In the genomic region with DNA sequence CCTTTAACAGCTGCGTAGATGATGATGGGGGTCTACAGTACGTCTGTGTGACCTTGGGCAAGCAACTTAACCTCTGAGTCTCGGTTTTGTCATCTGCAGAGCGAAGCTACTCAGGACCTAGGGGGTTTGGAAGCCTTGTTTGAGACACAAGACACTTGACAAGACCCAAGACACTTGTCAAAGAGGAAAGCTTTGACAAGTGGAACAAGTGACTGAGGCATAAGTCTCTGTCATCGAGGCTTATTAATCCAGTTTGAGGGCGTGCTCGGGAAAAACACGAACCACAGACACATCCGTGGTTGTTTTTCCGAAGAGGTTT, we compare ENCODE assay signal across 9 cellular contexts. TPM values are rescaled to one million over a fixed set of nuclear protein-coding genes. Genes with fewer than 3 reads are reported as not detected.
A peak's percentile ranks its signal among the peaks of the same experiment; 100 is the strongest.
DNase-seq lines count a peak whose midpoint lies in the region; ATAC-seq and TF ChIP-seq lines count a peak whose summit lies in the region.
"Had no signal": no experiment of that assay in that cellular context is flagged by ENCODE, and none has a peak within 500 bp of the region (broad histone marks: within the 10 kb centered on the region; RNA-seq: fewer than 3 reads in every experiment).

No MANE protein-coding gene starts in this region.

- H3K4me3 Mint-ChIP-seq in CD8-positive, alpha-beta memory T cell, result peak overlapping the region; percentile 81 to 97 (median 90)
- H3K4me3 Mint-ChIP-seq in endothelial cell (ENCODE audit: unreplicated experiment) (peak overlapping the region; percentile 81), osteocyte (ENCODE audit: unreplicated experiment) (peak overlapping the region; percentile 71)

- peak overlapping the region; percentile 54 to 93 (median 86) for H3K27ac Mint-ChIP-seq in CD8-positive, alpha-beta memory T cell
- H3K27ac Mint-ChIP-seq in endothelial cell (ENCODE audit: unreplicated experiment) (peak overlapping the region; percentile 8), osteocyte (ENCODE audit: unreplicated experiment) (peak overlapping the region; percentile 85)

- H3K4me1 ChIP-seq in CD8-positive, alpha-beta memory T cell (ENCODE audit: insufficient read depth, low read length), result peaks cover 14% of the 10 kb centered on the region
- H3K4me1 ChIP-seq in Peyer's patch, result peaks cover 0 to 12% (median 6%) of the 10 kb centered on the region in 4 donors

- H3K9me3 ChIP-seq in CD8-positive, alpha-beta memory T cell (ENCODE audit: low read length), result no peaks in the 10 kb centered on the region
- H3K9me3 ChIP-seq in Peyer's patch, result no peaks in the 10 kb centered on the region

- no peak for ATAC-seq in GM21423 (IDR thresholded peaks at IDR 0.05; ENCODE audit: unreplicated experiment)

- peak overlapping the region; percentile 40 for H3K4me3 ChIP-seq in CD8-positive, alpha-beta memory T cell (ENCODE audit: low read length)
- H3K4me3 ChIP-seq in Peyer's patch, result peak overlapping the region in 3 of 4 donors; percentile 53 to 76 (median 63)

- peak in 1 of 5 donors; percentile 37 for DNase-seq in CD8-positive, alpha-beta memory T cell
- DNase-seq in Peyer's patch (no peak), endothelial cell (ENCODE audit: low spot score) (no peak), osteocyte (ENCODE audit: extremely low spot score, unreplicated experiment) (no peak), NCI-H1092 treated with DMSO at 0.1 percent for 48 hours (lab: John Stamatoyannopoulos, UW) (no peak), NCI-H2107 (lab: John Stamatoyannopoulos, UW) (no peak), NCI-H526 (lab: John Stamatoyannopoulos, UW) (no peak)

- no peak overlapping the region for H3K27ac ChIP-seq in CD8-positive, alpha-beta memory T cell (ENCODE audit: low read depth, low read length)
- peak overlapping the region in 3 of 4 donors; percentile 15 to 60 (median 32) for H3K27ac ChIP-seq in Peyer's patch

- H3K9me3 Mint-ChIP-seq in CD8-positive, alpha-beta memory T cell, result no peaks in the 10 kb centered on the region
- H3K9me3 Mint-ChIP-seq in endothelial cell (ENCODE audit: unreplicated experiment), result no peaks in the 10 kb centered on the region
- no peaks in the 10 kb centered on the region for H3K9me3 Mint-ChIP-seq in osteocyte (ENCODE audit: unreplicated experiment)

- peaks cover 0 to 2% (median 0%) of the 10 kb centered on the region in 3 donors for H3K36me3 Mint-ChIP-seq in CD8-positive, alpha-beta memory T cell
- H3K36me3 Mint-ChIP-seq in endothelial cell (ENCODE audit: low read depth, unreplicated experiment), result peaks cover 5% of the 10 kb centered on the region
- peaks cover 4% of the 10 kb centered on the region for H3K36me3 Mint-ChIP-seq in osteocyte (ENCODE audit: unreplicated experiment)

- H3K27me3 ChIP-seq in CD8-positive, alpha-beta memory T cell (ENCODE audit: insufficient read depth, low read length, poor library complexity, severe bottlenecking), result no peaks in the 10 kb centered on the region
- no peaks in the 10 kb centered on the region for H3K27me3 ChIP-seq in Peyer's patch

- no peaks in the 10 kb centered on the region for H3K36me3 ChIP-seq in CD8-positive, alpha-beta memory T cell (ENCODE audit: insufficient read depth, low read length)
- no peaks in the 10 kb centered on the region for H3K36me3 ChIP-seq in Peyer's patch

- POLR2A ChIA-PET in CD8-positive, alpha-beta memory T cell (lab: Charles Lee), result interaction anchor here (0.6 to 1.6 kb wide), 3 partner anchors 9 to 670 kb away, joined by 3 read pairs; partner anchors contain the start of gene YIF1A

- peaks cover 0 to 1% of the 10 kb centered on the region in 2 donors for H3K27me3 Mint-ChIP-seq in CD8-positive, alpha-beta memory T cell
- H3K27me3 Mint-ChIP-seq in endothelial cell (ENCODE audit: unreplicated experiment), result peaks cover 3% of the 10 kb centered on the region
- H3K27me3 Mint-ChIP-seq in osteocyte (ENCODE audit: unreplicated experiment), result no peaks in the 10 kb centered on the region

- CTCF ChIA-PET in CD8-positive, alpha-beta memory T cell (lab: Charles Lee), result interaction anchor here (0.8 kb wide), 1 partner anchor 12 kb away, joined by 3 read pairs; no protein-coding TSS in a partner anchor

- TF ChIP-seq CTCF in Peyer's patch (IDR thresholded peaks at IDR 0.05) (no peak), endothelial cell (IDR thresholded peaks at IDR 0.05; ENCODE audit: unreplicated experiment) (no peak), osteocyte (IDR thresholded peaks at IDR 0.05) (no peak)

- H3K4me1 Mint-ChIP-seq in CD8-positive, alpha-beta memory T cell, result peaks cover 17 to 24% (median 21%) of the 10 kb centered on the region in 3 donors
- peaks cover 14% of the 10 kb centered on the region for H3K4me1 Mint-ChIP-seq in endothelial cell (ENCODE audit: unreplicated experiment)
- peaks cover 28% of the 10 kb centered on the region for H3K4me1 Mint-ChIP-seq in osteocyte (ENCODE audit: unreplicated experiment)

- TF ChIP-seq POLR2A in Peyer's patch (IDR thresholded peaks at IDR 0.05), result no peak

RNA-seq across cellular contexts. Expression of gene PC, which starts 0.7 kb away (rescaled TPM):
- 1 to 10 TPM; 8.9 to 9.6 TPM for total RNA-seq in CD8-positive, alpha-beta memory T cell
- polyA plus RNA-seq in CD8-positive, alpha-beta memory T cell, result 6.6 TPM
- 10 to 100 TPM; 15.7 to 88.9 (median 77.2) TPM for total RNA-seq in Peyer's patch
- total RNA-seq in endothelial cell (ENCODE audit: unreplicated experiment), result 5.8 TPM
- 41.7 and 49.1 TPM in 2 replicates for total RNA-seq in osteocyte

RNA-seq across cellular contexts. Expression of gene C11orf86, which starts 16.2 kb away (rescaled TPM):
- not detected for total RNA-seq in CD8-positive, alpha-beta memory T cell
- polyA plus RNA-seq in CD8-positive, alpha-beta memory T cell, result not detected
- 100 to 1,000 TPM in 2 of 4 donors, 10 to 100 TPM in 2; 81.7 to 439 (median 153) TPM for total RNA-seq in Peyer's patch
- not detected for total RNA-seq in endothelial cell (ENCODE audit: unreplicated experiment)
- total RNA-seq in osteocyte, result not detected in 2 replicates
- total RNA-seq: NCI-H460 had no signal

Comparison
In these comparisons a context has a peak if more than half of its experiments do, and no peak if none do; other contexts are left out.
1. H3K27ac Mint-ChIP-seq: peak in every context shown above with its lines; median percentile 86 in CD8-positive, alpha-beta memory T cell; 85 in osteocyte; 8 in endothelial cell.
2. RNA of gene C11orf86, which starts 16.2 kb away (total RNA-seq): 81.7 to 439 TPM in Peyer's patch; not detected in CD8-positive, alpha-beta memory T cell, not detected in endothelial cell (single experiment) and not detected in osteocyte; every median in the first group is over 10 times any median in the second.
3. Peak in every context shown above with its lines, with median percentiles within 50 percentile points of each other: H3K4me3 Mint-ChIP-seq.